ENCODE assay signal across 15 cellular contexts in genomic region chr20:48631114-48632016, GRCh38.
DNase-seq lines count a peak whose midpoint lies in the region; ATAC-seq and TF ChIP-seq lines count a peak whose summit lies in the region.
"Had no signal": no experiment of that assay in that cellular context is flagged by ENCODE, and none has a peak within 500 bp of the region (broad histone marks: within the 10 kb centered on the region; RNA-seq: fewer than 3 reads in every experiment).

No MANE protein-coding gene starts in this region.

- H3K27me3 ChIP-seq in adrenal gland = no peaks in the 10 kb centered on the region
- H3K27me3 ChIP-seq: upper lobe of right lung had no signal

- H3K4me3 ChIP-seq in adrenal gland = no peak overlapping the region
- H3K4me3 ChIP-seq: upper lobe of right lung had no signal

- no peaks in the 10 kb centered on the region for H3K9me3 ChIP-seq in adrenal gland (replicated peaks in 1 of 3)
- H3K9me3 ChIP-seq: upper lobe of right lung had no signal

- whole genome bisulfite sequencing in adrenal gland, 4 donors = 92 to 99% (median 94%) methylated on average over 14 to 16 of the region's 16 CpGs

- peak; percentile 35 for DNase-seq in NCI-H748 (lab: John Stamatoyannopoulos, UW; ENCODE audit: unreplicated experiment)
- DNase-seq in NCI-H748 treated with DMSO at 0.1 percent for 48 hours (lab: John Stamatoyannopoulos, UW) = no peak
- DNase-seq in NCI-H345 treated with DMSO at 0.1 percent for 48 hours (lab: John Stamatoyannopoulos, UW; ENCODE audit: unreplicated experiment) = peak; percentile 17
- peak; percentile 26 for DNase-seq in dermis blood vessel endothelial cell
- no peak for DNase-seq in nephron progenitor cell
- no peak for DNase-seq in adrenal gland
- DNase-seq in NCI-H2227 (lab: John Stamatoyannopoulos, UW; ENCODE audit: unreplicated experiment) = no peak
- DNase-seq: activated CD8-positive, alpha-beta memory T cell treated with anti-CD3 and anti-CD28 coated beads for 24 hours; left ventricle myocardium superior; NCI-H2081 treated with DMSO at 0.1 percent for 48 hours; T-helper 9 cell; upper lobe of right lung had no signal

- no peak for TF ChIP-seq POLR2A in adrenal gland (IDR thresholded peaks at IDR 0.05)

- no peaks in the 10 kb centered on the region for H3K27me3 Mint-ChIP-seq in nephron progenitor cell (ENCODE audit: low read depth, poor library complexity)
- H3K27me3 Mint-ChIP-seq: activated naive CD8-positive, alpha-beta T cell had no signal

- no peak overlapping the region for H3K27ac ChIP-seq in adrenal gland
- H3K27ac ChIP-seq: upper lobe of right lung had no signal

- no peaks in the 10 kb centered on the region for H3K9me3 Mint-ChIP-seq in nephron progenitor cell

- H3K27ac Mint-ChIP-seq in nephron progenitor cell = peak overlapping the region; percentile 32
- H3K27ac Mint-ChIP-seq: activated naive CD8-positive, alpha-beta T cell had no signal

- H3K4me1 ChIP-seq in adrenal gland (replicated peaks in 1 of 2) = peaks cover 0 to 7% of the 10 kb centered on the region in 2 donors
- H3K4me1 ChIP-seq: upper lobe of right lung had no signal

- intact Hi-C loops in adrenal gland (cut with DNase I) = no loop called here

- peaks cover 0 to 57% of the 10 kb centered on the region in 2 donors for H3K36me3 ChIP-seq in adrenal gland (replicated peaks in 1 of 2)

- no peak for ATAC-seq in HG02884 (IDR thresholded peaks at IDR 0.05; ENCODE audit: unreplicated experiment)
- ATAC-seq: left ventricle myocardium superior, Panc1, upper lobe of right lung had no signal

- H3K36me3 Mint-ChIP-seq in nephron progenitor cell (ENCODE audit: low read depth) = peaks cover 10% of the 10 kb centered on the region

- H3K4me3 Mint-ChIP-seq in nephron progenitor cell = no peak overlapping the region
- H3K4me3 Mint-ChIP-seq: activated naive CD8-positive, alpha-beta T cell had no signal

- TF ChIP-seq CTCF in nephron progenitor cell (IDR thresholded peaks at IDR 0.05) (no peak), adrenal gland (IDR thresholded peaks at IDR 0.05) (no peak)

- peaks cover 10% of the 10 kb centered on the region for H3K4me1 Mint-ChIP-seq in nephron progenitor cell

Comparison
In these comparisons a context has a peak if more than half of its experiments do, and no peak if none do; other contexts are left out.
1. DNase-seq: peak in NCI-H748 (single experiment), NCI-H345 treated with DMSO at 0.1 percent for 48 hours (single experiment) and dermis blood vessel endothelial cell (single experiment); none in NCI-H748 treated with DMSO at 0.1 percent for 48 hours (single experiment), nephron progenitor cell (single experiment), adrenal gland (0 of 7) and NCI-H2227 (single experiment).